Comparison of ENCODE assay signal across 8 cellular contexts in genomic region chr11:118909619-118910308, GRCh38. TPM values are rescaled to one million over a fixed set of nuclear protein-coding genes. Genes with fewer than 3 reads are reported as not detected.
DNase-seq lines count a peak whose midpoint lies in the region; ATAC-seq, FAIRE-seq and TF ChIP-seq lines count a peak whose summit lies in the region.

No MANE protein-coding gene starts in this region.

- H3K4me1 ChIP-seq in A549: peaks cover 80% of the 10 kb centered on the region
- H3K4me1 ChIP-seq in PC-9 (replicated peaks; ENCODE audit: insufficient read depth): peaks cover 73% of the 10 kb centered on the region
- H3K4me1 ChIP-seq in endodermal cell (ENCODE audit: control insufficient read depth, insufficient read depth, low read length): peaks cover 41% of the 10 kb centered on the region
- peaks cover 51 to 71% of the 10 kb centered on the region in 2 donors for H3K4me1 ChIP-seq in naive thymus-derived CD4-positive, alpha-beta T cell (ENCODE audit: control insufficient read depth in 2 of 2, insufficient read depth in 2 of 2, low read length in 2 of 2)

- TSS peak; percentile 37 for BruUV-seq in PC-9 (replicated peaks; lab: Mats Ljungman, UMichigan)

- H3K9ac ChIP-seq in endodermal cell (ENCODE audit: extremely low read depth, low read length, poor library complexity, severe bottlenecking): peak overlapping the region; percentile 59

- peak overlapping the region; percentile 98 to 100 for H3K27ac ChIP-seq in A549
- H3K27ac ChIP-seq in PC-9: peak overlapping the region; percentile 96
- peak overlapping the region; percentile 92 for H3K27ac ChIP-seq in endodermal cell (ENCODE audit: low read depth, low read length)
- H3K27ac ChIP-seq in naive thymus-derived CD4-positive, alpha-beta T cell (ENCODE audit: low read depth, low read length): peak overlapping the region; percentile 96

- 0 out of 6 replicates have a peak, but pooled peaks of 1 of the 2 experiments have one; percentile 0 for ATAC-seq in A549
- no peak for ATAC-seq in naive thymus-derived CD4-positive, alpha-beta T cell
- ATAC-seq in HG02763 (IDR thresholded peaks at IDR 0.05; ENCODE audit: unreplicated experiment): no peak

- H3K4me3 Mint-ChIP-seq in endodermal cell: peak overlapping the region; percentile 46
- H3K4me3 Mint-ChIP-seq in naive thymus-derived CD4-positive, alpha-beta T cell: peak overlapping the region; percentile 30 to 99 (median 72)

- DNase-seq in A549 (ENCODE audit: low read depth in 1 of 2, low spot score in 1 of 2) (no peak), PC-9 (peak in 1 of 2 experiments; percentile 36), endodermal cell (no peak), NCI-H345 (lab: John Stamatoyannopoulos, UW) (no peak), SIG-M5 treated with dmso at 0.1 percent for 504 hours (lab: John Stamatoyannopoulos, UW; ENCODE audit: unreplicated experiment) (no peak), D721Med (ENCODE audit: insufficient read length, low spot score) (no peak)
- peak in 1 of 9 donors; percentile 16 for DNase-seq in naive thymus-derived CD4-positive, alpha-beta T cell

- 11% methylated on average over 9 of the region's 21 CpGs for WGBS in A549 (ENCODE audit: missing lambda C conversion rate)
- WGBS in endodermal cell (ENCODE audit: insufficient coverage in 1 of 2, insufficient read length in 1 of 2), 2 experiments: 39 to 40% methylated on average over 3 to 21 of the region's 21 CpGs

- TF ChIP-seq RAD21 in A549 (conservative IDR thresholded peaks at IDR 0.05 in 1 of 2, IDR thresholded peaks at IDR 0.05 in 1 of 2): no peak

- TF ChIP-seq CTCF in A549 (IDR thresholded peaks at IDR 0.05) (no peak), PC-9 (conservative IDR thresholded peaks at IDR 0.05) (no peak), endodermal cell (conservative IDR thresholded peaks at IDR 0.05) (no peak), D721Med (IDR thresholded peaks at IDR 0.05; ENCODE audit: insufficient read depth, missing control alignments) (no peak)

- peak overlapping the region; percentile 95 for H3K27ac Mint-ChIP-seq in endodermal cell
- peak overlapping the region in 8 of 9 donors; percentile 80 to 98 (median 91) for H3K27ac Mint-ChIP-seq in naive thymus-derived CD4-positive, alpha-beta T cell

- no peak for TF ChIP-seq EP300 in A549 (IDR thresholded peaks at IDR 0.05)

- peak overlapping the region; percentile 100 for H3K4me2 ChIP-seq in A549
- H3K4me2 ChIP-seq in PC-9: peak overlapping the region; percentile 98

- peaks cover 51% of the 10 kb centered on the region for H3K4me1 Mint-ChIP-seq in endodermal cell
- H3K4me1 Mint-ChIP-seq in naive thymus-derived CD4-positive, alpha-beta T cell: peaks cover 41 to 74% (median 63%) of the 10 kb centered on the region in 7 donors

- POLR2A ChIA-PET in A549 (lab: Yijun Ruan, JAX): interaction anchor here (1.0 to 5.7 kb wide), 4 partner anchors 16 to 119 kb away, joined by 8 to 53 read pairs (median 10); partner anchors contain the start of genes BCL9L and DDX6
- POLR2A ChIA-PET in PC-9 (lab: Charles Lee; ENCODE audit: unreplicated experiment): interaction anchor here (0.6 to 1.8 kb wide), 6 partner anchors 8 to 18 kb away, joined by 4 to 39 read pairs (median 10); partner anchors contain the start of gene BCL9L
- POLR2A ChIA-PET in naive thymus-derived CD4-positive, alpha-beta T cell (lab: Charles Lee): interaction anchor here (0.6 to 10.8 kb wide), 10 partner anchors 15 to 211 kb away, joined by 3 to 201 read pairs (median 7); partner anchors contain the start of gene DDX6

- H3K36me3 Mint-ChIP-seq in endodermal cell (ENCODE audit: low read depth): peaks cover 27% of the 10 kb centered on the region
- peaks cover 0 to 17% (median 16%) of the 10 kb centered on the region in 5 donors for H3K36me3 Mint-ChIP-seq in naive thymus-derived CD4-positive, alpha-beta T cell

- FAIRE-seq in A549 (lab: Jason Lieb, UNC): no peak
- FAIRE-seq in D721Med (lab: Jason Lieb, UNC): no peak

- peak overlapping the region; percentile 52 for H3K4me3 ChIP-seq in A549
- H3K4me3 ChIP-seq in PC-9: peak overlapping the region; percentile 61
- peak overlapping the region; percentile 78 for H3K4me3 ChIP-seq in endodermal cell (ENCODE audit: low read length)
- H3K4me3 ChIP-seq in naive thymus-derived CD4-positive, alpha-beta T cell (ENCODE audit: low read length): peak overlapping the region; percentile 37

- H2AFZ ChIP-seq in PC-9: no peak overlapping the region

- H3K9me3 Mint-ChIP-seq in endodermal cell: no peaks in the 10 kb centered on the region
- H3K9me3 Mint-ChIP-seq in naive thymus-derived CD4-positive, alpha-beta T cell: peaks cover 0 to 3% (median 0%) of the 10 kb centered on the region in 11 donors

- TF ChIP-seq POLR2A in A549 (IDR thresholded peaks at IDR 0.05; ENCODE audit: low read length): no peak; the same call in 1 of the 2 replicates

- peaks cover 75% of the 10 kb centered on the region for H3F3A ChIP-seq in PC-9 (ENCODE audit: insufficient read depth, low read depth)

- no peaks in the 10 kb centered on the region for H3K27me3 ChIP-seq in PC-9 (ENCODE audit: insufficient read depth, low read depth)
- H3K27me3 ChIP-seq in endodermal cell (ENCODE audit: control insufficient read depth, insufficient read depth, low read length, poor library complexity, severe bottlenecking): no peaks in the 10 kb centered on the region
- H3K27me3 ChIP-seq in naive thymus-derived CD4-positive, alpha-beta T cell (ENCODE audit: control insufficient read depth in 2 of 2, insufficient read depth in 2 of 2, low read length in 2 of 2): no peaks in the 10 kb centered on the region

- H3K9me3 ChIP-seq in A549: no peaks in the 10 kb centered on the region
- no peaks in the 10 kb centered on the region for H3K9me3 ChIP-seq in PC-9 (ENCODE audit: insufficient read depth, low read depth)
- no peaks in the 10 kb centered on the region for H3K9me3 ChIP-seq in endodermal cell (ENCODE audit: control insufficient read depth, low read length)
- no peaks in the 10 kb centered on the region for H3K9me3 ChIP-seq in naive thymus-derived CD4-positive, alpha-beta T cell (ENCODE audit: control insufficient read depth in 2 of 3, low read length in 3 of 3)

- H3K9me2 ChIP-seq in PC-9 (ENCODE audit: insufficient read depth): no peaks in the 10 kb centered on the region

- H4K20me1 ChIP-seq in PC-9 (ENCODE audit: insufficient read depth): peaks cover 20% of the 10 kb centered on the region

- intact Hi-C loops in PC-9 (cut with micrococcal nuclease; ENCODE audit: unreplicated experiment): loop anchor here (5.0 kb wide), 3 partner anchors 193 to 563 kb away; partner anchors contain the start of genes DPAGT1 and MCAM
- intact Hi-C loops in naive thymus-derived CD4-positive, alpha-beta T cell (cut with micrococcal nuclease): loop anchor here in 1 of 2 donors (5.0 kb wide), 1 partner anchor 117 kb away; the partner anchor contains the start of gene DDX6

- H3K27me3 Mint-ChIP-seq in endodermal cell (ENCODE audit: insufficient read depth): no peaks in the 10 kb centered on the region
- H3K27me3 Mint-ChIP-seq in naive thymus-derived CD4-positive, alpha-beta T cell: no peaks in the 10 kb centered on the region

- peaks cover 23% of the 10 kb centered on the region for H3K36me3 ChIP-seq in PC-9 (ENCODE audit: low read depth)
- peaks cover 41% of the 10 kb centered on the region for H3K36me3 ChIP-seq in endodermal cell (ENCODE audit: control insufficient read depth, insufficient read depth, low read length)
- H3K36me3 ChIP-seq in naive thymus-derived CD4-positive, alpha-beta T cell (ENCODE audit: control insufficient read depth in 2 of 3, insufficient read depth in 3 of 3, low read length in 3 of 3): peaks cover 10 to 34% (median 24%) of the 10 kb centered on the region in 3 experiments

- peaks cover 85% of the 10 kb centered on the region for H3K79me2 ChIP-seq in PC-9 (ENCODE audit: low read depth)

- CTCF ChIA-PET in A549 (lab: Yijun Ruan, JAX) (interaction anchor here (1.6 kb wide), 1 partner anchor 119 kb away, joined by 5 read pairs; the partner anchor contains the start of gene DDX6), PC-9 (lab: Charles Lee) (interaction anchor here (0.9 to 2.6 kb wide), 2 partner anchors 16 to 20 kb away, joined by 8 to 10 read pairs; partner anchors contain the start of gene BCL9L)
- CTCF ChIA-PET in naive thymus-derived CD4-positive, alpha-beta T cell (lab: Charles Lee): interaction anchor here (0.9 to 2.8 kb wide), 4 partner anchors 10 to 49 kb away, joined by 3 to 11 read pairs (median 6); no protein-coding TSS in a partner anchor

RNA-seq across cellular contexts. Expression of gene BCL9L, which starts 16.0 kb away (rescaled TPM):
- polyA plus RNA-seq in A549 (2011; rRNA removed) (7.0 and 8.8 TPM in 2 replicates), A549 (2017; fragmentation: RNase III; extraction: RNeasy Plus Mini Kit Qiagen cat#74134 plus additional on column Dnase treatment) (51.8 to 53.2 TPM (median 52.0 TPM) in 3 replicates)
- 16.4 and 27.8 TPM in 2 replicates for polyA plus RNA-seq in A549 (2012; cell fraction: cytosol; rRNA removed)
- 41.9 and 56.6 TPM in 2 replicates for polyA plus RNA-seq in A549 (2012; cell fraction: nucleus; rRNA removed)
- polyA minus RNA-seq in A549 (2011; rRNA and poly(A)+ RNA removed): 8.8 and 19.9 TPM in 2 replicates
- total RNA-seq in PC-9 (2021) (75.9 and 108 TPM in 2 replicates), endodermal cell (10 to 100 TPM; 73.9 to 77.3 TPM)
- polyA plus RNA-seq in endodermal cell (2013, experiment 1 of 2): 24.3 TPM
- polyA plus RNA-seq in endodermal cell (2013, experiment 2 of 2): 23.6 TPM
- 100 to 1,000 TPM in 4 of 5 experiments, 10 to 100 TPM in 1; 67.8 to 269 (median 266) TPM for total RNA-seq in naive thymus-derived CD4-positive, alpha-beta T cell
- polyA plus RNA-seq in naive thymus-derived CD4-positive, alpha-beta T cell: 1 to 10 TPM; 6.7 to 7.2 TPM

RNA-seq across cellular contexts. Expression of gene CXCR5, which starts 26.1 kb away (rescaled TPM):
- not detected in 2 replicates for polyA plus RNA-seq in A549 (2011; rRNA removed)
- polyA plus RNA-seq in A549 (2012; cell fraction: cytosol; rRNA removed): not detected in 2 replicates
- polyA plus RNA-seq in A549 (2012; cell fraction: nucleus; rRNA removed): 0.02 and 0.04 TPM in 2 replicates
- polyA plus RNA-seq in A549 (2017; fragmentation: RNase III; extraction: RNeasy Plus Mini Kit Qiagen cat#74134 plus additional on column Dnase treatment): 0.04 to 0.05 TPM (median 0.04 TPM) in 3 replicates
- polyA minus RNA-seq in A549 (2011; rRNA and poly(A)+ RNA removed): not detected in 2 replicates
- not detected in 2 replicates for total RNA-seq in PC-9 (2021)
- under 1 TPM in 1 of 2 donors, not detected in 1; 0.07 TPM for total RNA-seq in endodermal cell
- not detected for polyA plus RNA-seq in endodermal cell (2013, experiment 1 of 2)
- polyA plus RNA-seq in endodermal cell (2013, experiment 2 of 2): not detected
- total RNA-seq in naive thymus-derived CD4-positive, alpha-beta T cell: 1 to 10 TPM in 4 of 5 experiments, under 1 TPM in 1; 0.41 to 2.9 (median 2.1) TPM
- polyA plus RNA-seq in naive thymus-derived CD4-positive, alpha-beta T cell: 1 to 10 TPM in 1 of 2 donors, under 1 TPM in 1; 0.60 to 1.1 TPM

RNA-seq across cellular contexts. Expression of gene UPK2, which starts 46.3 kb away (rescaled TPM):
- polyA plus RNA-seq in A549 (2011; rRNA removed): 0.20 and 0.37 TPM in 2 replicates
- 0.48 and 0.49 TPM in 2 replicates for polyA plus RNA-seq in A549 (2012; cell fraction: cytosol; rRNA removed)
- 0.56 and 0.62 TPM in 2 replicates for polyA plus RNA-seq in A549 (2012; cell fraction: nucleus; rRNA removed)
- 0.41 to 0.92 TPM (median 0.50 TPM) in 3 replicates for polyA plus RNA-seq in A549 (2017; fragmentation: RNase III; extraction: RNeasy Plus Mini Kit Qiagen cat#74134 plus additional on column Dnase treatment)
- 0.37 and 0.39 TPM in 2 replicates for polyA minus RNA-seq in A549 (2011; rRNA and poly(A)+ RNA removed)
- total RNA-seq in PC-9 (2021): 17.1 and 23.2 TPM in 2 replicates
- total RNA-seq in endodermal cell: under 1 TPM in 1 of 2 donors, not detected in 1; 0.38 TPM
- 0.36 TPM for polyA plus RNA-seq in endodermal cell (2013, experiment 1 of 2)
- 0.54 TPM for polyA plus RNA-seq in endodermal cell (2013, experiment 2 of 2)
- under 1 TPM in 1 of 5 experiments, not detected in 4; 0.24 TPM for total RNA-seq in naive thymus-derived CD4-positive, alpha-beta T cell
- under 1 TPM in 1 of 2 donors, not detected in 1; 0.51 TPM for polyA plus RNA-seq in naive thymus-derived CD4-positive, alpha-beta T cell

Comparison
In these comparisons a context has a peak if more than half of its experiments do, and no peak if none do; other contexts are left out.
1. RNA of gene UPK2, which starts 46.3 kb away (total RNA-seq): 17.1 to 23.2 TPM in PC-9; 0.38 TPM in endodermal cell and 0.24 TPM in naive thymus-derived CD4-positive, alpha-beta T cell; every median in the first group is over 10 times any median in the second.
2. Peak in every context shown above with its lines, with median percentiles within 50 percentile points of each other: H3K27ac ChIP-seq and H3K4me3 ChIP-seq.